Comparison of ENCODE assay signal across 1 cellular context in genomic region chr1:201114245-201115131, GRCh38.
TF ChIP-seq lines count a peak whose summit lies in the region.

No MANE protein-coding gene starts in this region.

TF ChIP-seq in HepG2, 621 proteins besides CTCF, POLR2A, EP300 and RAD21 (continued from another document and continues in another):
- TF ChIP-seq ZBTB25 (CRISPR knock-in tag; IDR thresholded peaks at IDR 0.05) (no peak), GLI4 (CRISPR knock-in tag; IDR thresholded peaks at IDR 0.05; ENCODE audit: borderline replicate concordance) (no peak), RBM39 (IDR thresholded peaks at IDR 0.05; ENCODE audit: low read depth, low read length, poor library complexity, severe bottlenecking) (peak; percentile 28), GTF3A (CRISPR knock-in tag; conservative IDR thresholded peaks at IDR 0.05) (no peak), ZNF605 (CRISPR knock-in tag; IDR thresholded peaks at IDR 0.05) (0 out of 2 replicates have a peak, but pooled peaks have one; percentile 38), HMG20A (CRISPR knock-in tag; IDR thresholded peaks at IDR 0.05; ENCODE audit: borderline replicate concordance) (no peak), GABPB1 (CRISPR knock-in tag; IDR thresholded peaks at IDR 0.05) (peak; percentile 63; the same call in 1 of the 2 replicates), ZBTB44 (CRISPR knock-in tag; IDR thresholded peaks at IDR 0.05) (no peak), NFE2L1 (CRISPR knock-in tag; IDR thresholded peaks at IDR 0.05; ENCODE audit: borderline replicate concordance) (no peak), HOXA7 (CRISPR knock-in tag; IDR thresholded peaks at IDR 0.05) (no peak), SCMH1 (CRISPR knock-in tag; IDR thresholded peaks at IDR 0.05; ENCODE audit: borderline replicate concordance) (no peak), ZNF615 (CRISPR knock-in tag; IDR thresholded peaks at IDR 0.05; ENCODE audit: borderline replicate concordance) (no peak), SAFB2 (CRISPR knock-in tag; IDR thresholded peaks at IDR 0.05; ENCODE audit: borderline replicate concordance, low read depth) (no peak), IRF2 (CRISPR knock-in tag; IDR thresholded peaks at IDR 0.05) (0 out of 2 replicates have a peak, but pooled peaks have one; percentile 24), KLF11 (CRISPR knock-in tag; IDR thresholded peaks at IDR 0.05) (no peak), SMAD3 (CRISPR knock-in tag; IDR thresholded peaks at IDR 0.05) (0 out of 2 replicates have a peak, but pooled peaks have one; percentile 29), PRMT3 (CRISPR knock-in tag; IDR thresholded peaks at IDR 0.05; ENCODE audit: borderline replicate concordance, low read depth) (no peak), TMF1 (CRISPR knock-in tag; IDR thresholded peaks at IDR 0.05; ENCODE audit: low read depth) (no peak), SAP130 (CRISPR knock-in tag; IDR thresholded peaks at IDR 0.05; ENCODE audit: low read depth) (0 out of 2 replicates have a peak, but pooled peaks have one; percentile 23), ZNF136 (CRISPR knock-in tag; IDR thresholded peaks at IDR 0.05; ENCODE audit: low read depth) (no peak), ZNF274 (CRISPR knock-in tag; IDR thresholded peaks at IDR 0.05) (0 out of 2 replicates have a peak, but pooled peaks have one; percentile 30), SPEN (CRISPR knock-in tag; IDR thresholded peaks at IDR 0.05; ENCODE audit: low read depth) (peak; percentile 32; the same call in 1 of the 2 replicates), EZH2 (conservative IDR thresholded peaks at IDR 0.05; ENCODE audit: low read depth, low read length) (peak; percentile 70; the same call in 1 of the 2 replicates), ZSCAN21 (CRISPR knock-in tag; IDR thresholded peaks at IDR 0.05; ENCODE audit: borderline replicate concordance) (no peak), NFKB2 (CRISPR knock-in tag; IDR thresholded peaks at IDR 0.05; ENCODE audit: borderline replicate concordance) (no peak), HMGXB4 (CRISPR knock-in tag; IDR thresholded peaks at IDR 0.05; ENCODE audit: borderline replicate concordance in 1 of 2, low read depth in 1 of 2) (peak; percentile 64 to 68; a peak in 3 of 4 replicates), POLR2AphosphoS2 (IDR thresholded peaks at IDR 0.05; ENCODE audit: low read depth, low read length) (no peak), ATM (IDR thresholded peaks at IDR 0.05; ENCODE audit: borderline replicate concordance) (no peak), MXD1 (CRISPR knock-in tag; IDR thresholded peaks at IDR 0.05) (no peak), PCBP1 (IDR thresholded peaks at IDR 0.05; ENCODE audit: borderline replicate concordance, low read depth, low read length) (no peak), ETV6 (CRISPR knock-in tag; conservative IDR thresholded peaks at IDR 0.05) (no peak), ZNF562 (CRISPR knock-in tag; IDR thresholded peaks at IDR 0.05; ENCODE audit: borderline replicate concordance) (no peak), ZNF598 (CRISPR knock-in tag; IDR thresholded peaks at IDR 0.05; ENCODE audit: borderline replicate concordance) (0 out of 2 replicates have a peak, but pooled peaks have one; percentile 27), GATAD2A (CRISPR knock-in tag; IDR thresholded peaks at IDR 0.05) (no peak), ERF (CRISPR knock-in tag; IDR thresholded peaks at IDR 0.05) (no peak), KMT2B (CRISPR knock-in tag; IDR thresholded peaks at IDR 0.05) (0 out of 2 replicates have a peak, but pooled peaks have one; percentile 23), ZBTB39 (CRISPR knock-in tag; IDR thresholded peaks at IDR 0.05) (no peak), ZNF557 (CRISPR knock-in tag; IDR thresholded peaks at IDR 0.05) (no peak), ZFP90 (CRISPR knock-in tag; IDR thresholded peaks at IDR 0.05; ENCODE audit: borderline replicate concordance) (no peak), ZMAT5 (CRISPR knock-in tag; IDR thresholded peaks at IDR 0.05; ENCODE audit: borderline replicate concordance, low read depth) (no peak), NR2F2 (IDR thresholded peaks at IDR 0.05; ENCODE audit: borderline replicate concordance, low read depth) (no peak), FOSL1 (CRISPR knock-in tag; IDR thresholded peaks at IDR 0.05; ENCODE audit: borderline replicate concordance) (no peak), ZFP37 (CRISPR knock-in tag; IDR thresholded peaks at IDR 0.05; ENCODE audit: borderline replicate concordance) (no peak), NKX3-1 (CRISPR knock-in tag; IDR thresholded peaks at IDR 0.05) (no peak), ZNF670 (CRISPR knock-in tag; IDR thresholded peaks at IDR 0.05; ENCODE audit: borderline replicate concordance) (no peak), ZNF224 (CRISPR knock-in tag; IDR thresholded peaks at IDR 0.05) (no peak), ZNF687 (CRISPR knock-in tag; IDR thresholded peaks at IDR 0.05) (peak; percentile 70), SP5 (CRISPR knock-in tag; IDR thresholded peaks at IDR 0.05; ENCODE audit: borderline replicate concordance, low read depth) (no peak), REST (IDR thresholded peaks at IDR 0.05; ENCODE audit: borderline replicate concordance in 1 of 2, low read depth in 1 of 2, low read length in 2 of 2) (no peak), ZNF256 (CRISPR knock-in tag; conservative IDR thresholded peaks at IDR 0.05) (no peak), FOXJ3 (CRISPR knock-in tag; IDR thresholded peaks at IDR 0.05; ENCODE audit: borderline replicate concordance) (no peak), PHF8 (CRISPR knock-in tag; IDR thresholded peaks at IDR 0.05) (0 out of 2 replicates have a peak, but pooled peaks have one; percentile 16), PLSCR1 (CRISPR knock-in tag; IDR thresholded peaks at IDR 0.05; ENCODE audit: borderline replicate concordance) (no peak), ZNF841 (CRISPR knock-in tag; IDR thresholded peaks at IDR 0.05; ENCODE audit: borderline replicate concordance) (no peak), YEATS2 (CRISPR knock-in tag; IDR thresholded peaks at IDR 0.05; ENCODE audit: borderline replicate concordance) (no peak), RXRB (CRISPR knock-in tag; IDR thresholded peaks at IDR 0.05; ENCODE audit: borderline replicate concordance) (no peak)
